21 cellular contexts compared by ENCODE assay signal in the genomic region with DNA sequence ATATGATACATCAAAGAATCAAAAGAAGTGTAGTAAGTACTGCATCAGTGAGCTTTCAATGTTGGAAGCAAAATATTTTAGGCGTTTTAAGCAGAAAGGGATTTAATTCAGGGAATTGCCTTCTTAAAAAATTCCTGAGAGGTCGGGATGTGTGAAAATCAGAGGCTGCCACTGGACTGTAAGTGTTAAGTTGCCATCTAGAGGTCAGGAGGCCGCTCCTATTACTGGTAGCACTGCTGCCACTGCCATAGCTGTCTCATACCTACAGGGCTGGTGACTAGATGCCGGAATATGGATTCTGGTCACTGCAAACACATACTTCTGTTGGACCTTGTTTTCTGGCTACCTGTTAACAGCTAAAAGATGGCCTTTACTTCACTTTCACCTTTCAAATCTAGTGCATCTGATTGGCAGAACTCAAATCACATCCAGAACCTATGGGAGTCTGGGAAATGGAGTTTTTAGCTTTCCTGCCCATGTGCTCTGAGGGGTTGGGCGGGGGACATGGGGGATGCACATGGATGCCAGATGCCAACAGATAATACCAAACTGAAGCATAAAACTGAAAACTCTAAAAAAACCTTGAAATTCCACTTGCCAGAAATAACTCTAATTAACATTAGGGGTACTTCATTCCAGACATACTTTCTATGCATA. TPM values are rescaled to one million over a fixed set of nuclear protein-coding genes. Genes with fewer than 3 reads are reported as not detected.
A peak's percentile ranks its signal among the peaks of the same experiment; 100 is the strongest.
DNase-seq lines count a peak whose midpoint lies in the region; ATAC-seq, FAIRE-seq and TF ChIP-seq lines count a peak whose summit lies in the region.
"Had no signal": no experiment of that assay in that cellular context is flagged by ENCODE, and none has a peak within 500 bp of the region (broad histone marks: within the 10 kb centered on the region; RNA-seq: fewer than 3 reads in every experiment).

No MANE protein-coding gene starts in this region.

- CTCF ChIA-PET in activated CD4-positive, alpha-beta T cell treated with anti-CD3 and anti-CD28 coated beads, Interleukin-2, amount 10 ng/mL, durations not matched to agents 7 days and 5 days (lab: Charles Lee), result no interaction called here

- FAIRE-seq in GM12892 (lab: Jason Lieb, UNC), result no peak
- FAIRE-seq: G401.6, kidney had no signal

- intact Hi-C loops in upper lobe of right lung (cut with DNase I) (no loop called here), uterus (cut with DNase I; ENCODE audit: low total_unique reads) (no loop called here)

- H3K4me3 ChIP-seq in upper lobe of right lung, result no peak overlapping the region
- H3K4me3 ChIP-seq in uterus, result no peak overlapping the region
- H3K4me3 ChIP-seq: Peyer's patch, tibial nerve had no signal

- peaks cover 11% of the 10 kb centered on the region for H3K36me3 Mint-ChIP-seq in activated CD4-positive, alpha-beta T cell treated with anti-CD3 and anti-CD28 coated beads, Interleukin-2, amount 10 ng/mL, durations not matched to agents 7 days and 5 days (ENCODE audit: low read depth)

- POLR2A ChIA-PET in activated CD4-positive, alpha-beta T cell treated with anti-CD3 and anti-CD28 coated beads, Interleukin-2, amount 10 ng/mL, durations not matched to agents 7 days and 5 days (lab: Charles Lee), result no interaction called here

- TF ChIP-seq CTCF in upper lobe of right lung (IDR thresholded peaks at IDR 0.05), result no peak
- TF ChIP-seq CTCF in uterus (IDR thresholded peaks at IDR 0.05), result no peak

- H3K36me3 ChIP-seq in upper lobe of right lung (no peaks in the 10 kb centered on the region), uterus (no peaks in the 10 kb centered on the region)
- H3K36me3 ChIP-seq: Peyer's patch had no signal

- no peaks in the 10 kb centered on the region for H3K27me3 Mint-ChIP-seq in activated CD4-positive, alpha-beta T cell treated with anti-CD3 and anti-CD28 coated beads, Interleukin-2, amount 10 ng/mL, durations not matched to agents 7 days and 5 days
- H3K27me3 Mint-ChIP-seq: naive thymus-derived CD4-positive, alpha-beta T cell had no signal

- no peak for DNase-seq in activated CD4-positive, alpha-beta T cell treated with anti-CD3 and anti-CD28 coated beads, Interleukin-2, amount 10 ng/mL, durations not matched to agents 7 days and 5 days
- DNase-seq in activated CD4-positive, alpha-beta T cell treated with anti-CD3 and anti-CD28 coated beads for 48 hours, result no peak
- DNase-seq in SK-MEL-5 (ENCODE audit: low read depth, low spot score) (peak; percentile 60), left kidney (ENCODE audit: low read depth, low spot score) (peak; percentile 12), upper lobe of right lung (no peak), T-helper 9 cell (no peak), uterus (no peak), GM12892 (ENCODE audit: insufficient read length) (no peak)
- DNase-seq: activated T-cell treated with anti-CD3 and anti-CD28 coated beads, Interleukin-2, amount 50 U/mL, for 72 hours; CD8-positive, alpha-beta T cell; cerebellar nuclear complex; KBM-7; kidney; naive thymus-derived CD4-positive, alpha-beta T cell; NCI-H1436 treated with DMSO at 0.1 percent for 48 hours; NCI-H446 treated with DMSO at 0.1 percent for 48 hours; Peyer's patch; retina; stimulated activated CD4-positive, alpha-beta T cell treated with anti-CD3 and anti-CD28 coated beads, Interleukin-2, amount 100 ng/mL, for 48 hours had no signal

- H3K27ac ChIP-seq in upper lobe of right lung (no peak overlapping the region), uterus (no peak overlapping the region)
- H3K27ac ChIP-seq: Peyer's patch, tibial nerve had no signal

- H3K9me3 ChIP-seq in upper lobe of right lung (no peaks in the 10 kb centered on the region), uterus (no peaks in the 10 kb centered on the region)
- H3K9me3 ChIP-seq: Peyer's patch, tibial nerve had no signal

- H3K9me3 Mint-ChIP-seq in activated CD4-positive, alpha-beta T cell treated with anti-CD3 and anti-CD28 coated beads, Interleukin-2, amount 10 ng/mL, durations not matched to agents 7 days and 5 days, result peaks cover 7% of the 10 kb centered on the region
- H3K9me3 Mint-ChIP-seq: CD8-positive, alpha-beta T cell had no signal

- in situ Hi-C loops in SK-MEL-5 (cut with HindIII; ENCODE audit: low pct_unique_long_range_greater_than_20kb, low sequenced_read_pairs), result no loop called here

- peak overlapping the region; percentile 52 for H3K27ac Mint-ChIP-seq in activated CD4-positive, alpha-beta T cell treated with anti-CD3 and anti-CD28 coated beads, Interleukin-2, amount 10 ng/mL, durations not matched to agents 7 days and 5 days
- H3K27ac Mint-ChIP-seq: activated T-cell treated with anti-CD3 and anti-CD28 coated beads, Interleukin-2, amount 50 U/mL, for 72 hours; CD8-positive, alpha-beta T cell; naive thymus-derived CD4-positive, alpha-beta T cell had no signal

- TF ChIP-seq POLR2A in uterus (IDR thresholded peaks at IDR 0.05) (no peak), GM12892 (IDR thresholded peaks at IDR 0.05; ENCODE audit: low read depth, low read length) (no peak)

- ATAC-seq in upper lobe of right lung, result peak; percentile 54
- ATAC-seq: activated T-cell treated with anti-CD3 and anti-CD28 coated beads, Interleukin-2, amount 50 U/mL, for 72 hours; CD8-positive, alpha-beta T cell; naive thymus-derived CD4-positive, alpha-beta T cell had no signal

- peaks cover 3% of the 10 kb centered on the region for H3K4me1 Mint-ChIP-seq in activated CD4-positive, alpha-beta T cell treated with anti-CD3 and anti-CD28 coated beads, Interleukin-2, amount 10 ng/mL, durations not matched to agents 7 days and 5 days

- no peak overlapping the region for H3K4me3 Mint-ChIP-seq in activated CD4-positive, alpha-beta T cell treated with anti-CD3 and anti-CD28 coated beads, Interleukin-2, amount 10 ng/mL, durations not matched to agents 7 days and 5 days
- H3K4me3 Mint-ChIP-seq: activated T-cell treated with anti-CD3 and anti-CD28 coated beads, Interleukin-2, amount 50 U/mL, for 72 hours; CD8-positive, alpha-beta T cell; naive thymus-derived CD4-positive, alpha-beta T cell had no signal

- H3K4me1 ChIP-seq in upper lobe of right lung (peaks cover 3% of the 10 kb centered on the region), uterus (no peaks in the 10 kb centered on the region)
- H3K4me1 ChIP-seq: Peyer's patch, tibial nerve had no signal

- H3K27me3 ChIP-seq in upper lobe of right lung (no peaks in the 10 kb centered on the region), uterus (no peaks in the 10 kb centered on the region)
- H3K27me3 ChIP-seq: Peyer's patch, tibial nerve had no signal

RNA-seq across cellular contexts. Expression of a gene that starts 29.8 kb away (rescaled TPM):
- 10 to 100 TPM; 17.3 to 18.2 TPM for total RNA-seq in activated CD4-positive, alpha-beta T cell treated with anti-CD3 and anti-CD28 coated beads, Interleukin-2, amount 10 ng/mL, durations not matched to agents 7 days and 5 days
- total RNA-seq in SK-MEL-5 (2014; rRNA removed; shearing (Covaris generic)), result 3.5 and 4.2 TPM in 2 replicates
- 2.0 and 2.8 TPM in 2 replicates for polyA plus RNA-seq in SK-MEL-5 (2015; cell fraction: cytosol; rRNA removed)
- 5.0 and 5.4 TPM in 2 replicates for polyA plus RNA-seq in SK-MEL-5 (2015; cell fraction: nucleus; rRNA removed)
- total RNA-seq in upper lobe of right lung (21.3 TPM), uterus (10 to 100 TPM; 18.8 to 50.0 (median 36.5) TPM)
- polyA plus RNA-seq in GM12892 (2012; ENCODE audit: missing spikeins), result 7.5 TPM

Comparison
In these comparisons a context has a peak if more than half of its experiments do, and no peak if none do; other contexts are left out.
1. DNase-seq: peak in SK-MEL-5 (single experiment) and left kidney (single experiment); none in activated CD4-positive, alpha-beta T cell treated with anti-CD3 and anti-CD28 coated beads, Interleukin-2, amount 10 ng/mL, durations not matched to agents 7 days and 5 days (single experiment), activated CD4-positive, alpha-beta T cell treated with anti-CD3 and anti-CD28 coated beads for 48 hours (single experiment), upper lobe of right lung (single experiment), T-helper 9 cell (single experiment), uterus (0 of 2) and GM12892 (single experiment).